Comparison of ENCODE assay signal across 22 cellular contexts in genomic region chr6:109071125-109071917, GRCh38. TPM values are rescaled to one million over a fixed set of nuclear protein-coding genes. Genes with fewer than 3 reads are reported as not detected.
DNase-seq lines count a peak whose midpoint lies in the region; ATAC-seq and TF ChIP-seq lines count a peak whose summit lies in the region.
"Had no signal": no experiment of that assay in that cellular context is flagged by ENCODE, and none has a peak within 500 bp of the region (broad histone marks: within the 10 kb centered on the region; RNA-seq: fewer than 3 reads in every experiment).

No MANE protein-coding gene starts in this region.

- H3K9me2 ChIP-seq in MM.1S (replicated peaks; ENCODE audit: insufficient read depth, low read length), result no peaks in the 10 kb centered on the region

- H3K36me3 ChIP-seq in CD8-positive, alpha-beta T cell (ENCODE audit: insufficient read depth, low read length), result no peaks in the 10 kb centered on the region
- no peaks in the 10 kb centered on the region for H3K36me3 ChIP-seq in MM.1S (replicated peaks; ENCODE audit: insufficient read depth, low read length)
- no peaks in the 10 kb centered on the region for H3K36me3 ChIP-seq in adipocyte (ENCODE audit: control insufficient read depth, insufficient read depth, low read length, severe bottlenecking)
- H3K36me3 ChIP-seq: lower lobe of right lung, prostate gland had no signal

- H3K27ac Mint-ChIP-seq in CD8-positive, alpha-beta T cell, result peak overlapping the region; percentile 56
- H3K27ac Mint-ChIP-seq in naive thymus-derived CD8-positive, alpha-beta T cell, result peak overlapping the region in 9 of 10 donors; percentile 38 to 85 (median 81)
- H3K27ac Mint-ChIP-seq: activated T-helper 2 cell treated with anti-CD3 and anti-CD28 coated beads, Interferon-gamma antibody, Interleukin-2, Interleukin-4, amounts not matched to agents 10 μg/mL and 5 μg/mL and 100 μg/mL, durations not matched to agents 14 hours and 24 hours and 36 hours; B cell; brain had no signal

- H3K9me3 ChIP-seq in CD8-positive, alpha-beta T cell (ENCODE audit: low read length), result no peaks in the 10 kb centered on the region
- H3K9me3 ChIP-seq in MM.1S (replicated peaks; ENCODE audit: insufficient read depth, low read length), result no peaks in the 10 kb centered on the region
- no peaks in the 10 kb centered on the region for H3K9me3 ChIP-seq in adipocyte (ENCODE audit: control insufficient read depth, low read length)
- H3K9me3 ChIP-seq: lower lobe of right lung, prostate gland had no signal

- peaks cover 93% of the 10 kb centered on the region for H3K79me2 ChIP-seq in MM.1S (ENCODE audit: low read length)

- H3K9me3 Mint-ChIP-seq in CD8-positive, alpha-beta T cell, result no peaks in the 10 kb centered on the region
- H3K9me3 Mint-ChIP-seq in naive thymus-derived CD8-positive, alpha-beta T cell, result no peaks in the 10 kb centered on the region
- H3K9me3 Mint-ChIP-seq: activated T-helper 2 cell treated with anti-CD3 and anti-CD28 coated beads, Interferon-gamma antibody, Interleukin-2, Interleukin-4, amounts not matched to agents 10 μg/mL and 5 μg/mL and 100 μg/mL, durations not matched to agents 14 hours and 24 hours and 36 hours; brain; IgD-negative memory B cell; naive B cell had no signal

- CTCF ChIA-PET in CD8-positive, alpha-beta T cell (lab: Charles Lee), result interaction anchor here (0.7 to 11.7 kb wide), 19 partner anchors 8 to 1622 kb away, joined by 3 to 184 read pairs (median 5); partner anchors contain the start of genes ARMC2, CEP57L1 and SESN1

- H3K27me3 Mint-ChIP-seq in CD8-positive, alpha-beta T cell (ENCODE audit: low read depth), result no peaks in the 10 kb centered on the region
- no peaks in the 10 kb centered on the region for H3K27me3 Mint-ChIP-seq in naive thymus-derived CD8-positive, alpha-beta T cell
- H3K27me3 Mint-ChIP-seq: B cell, brain, IgD-negative memory B cell, naive B cell had no signal

- H2AFZ ChIP-seq in MM.1S (ENCODE audit: low read length), result no peak overlapping the region

- no peaks in the 10 kb centered on the region for H3F3A ChIP-seq in MM.1S (ENCODE audit: insufficient read depth, low read length)

- peak overlapping the region; percentile 21 for H3K4me3 ChIP-seq in CD8-positive, alpha-beta T cell (ENCODE audit: low read depth, low read length)
- H3K4me3 ChIP-seq in MM.1S (ENCODE audit: low read length) (no peak overlapping the region), adipocyte (ENCODE audit: low read length) (no peak overlapping the region)
- H3K4me3 ChIP-seq: lower lobe of right lung, prostate gland had no signal

- H3K9ac ChIP-seq in MM.1S (ENCODE audit: low read length) (no peak overlapping the region), adipocyte (ENCODE audit: low read length) (peak overlapping the region; percentile 4)

- ATAC-seq in CD8-positive, alpha-beta T cell, result peak; percentile 31
- peak; percentile 47 to 59 for ATAC-seq in naive thymus-derived CD8-positive, alpha-beta T cell
- ATAC-seq in GM19328 (IDR thresholded peaks at IDR 0.05; ENCODE audit: unreplicated experiment), result no peak
- ATAC-seq: esophagus mucosa had no signal

- H3K4me1 Mint-ChIP-seq in CD8-positive, alpha-beta T cell (ENCODE audit: low read depth), result peaks cover 43% of the 10 kb centered on the region
- peaks cover 16 to 45% (median 32%) of the 10 kb centered on the region in 4 donors for H3K4me1 Mint-ChIP-seq in naive thymus-derived CD8-positive, alpha-beta T cell

- DNase-seq in CD8-positive, alpha-beta T cell, result no peak
- DNase-seq in MM.1S (no peak), adipocyte (ENCODE audit: low read depth) (no peak), NCI-H748 treated with DMSO at 0.1 percent for 48 hours (lab: John Stamatoyannopoulos, UW) (no peak), anterior cingulate cortex (lab: John Stamatoyannopoulos, UW) (no peak)
- DNase-seq in naive thymus-derived CD8-positive, alpha-beta T cell, result no peak
- no peak for DNase-seq in effector CD4-positive, alpha-beta T cell
- DNase-seq: activated CD4-positive, alpha-beta T cell treated with anti-CD3 and anti-CD28 coated beads for 4 hours; DMS 273 treated with DMSO at 0.1 percent for 48 hours; lower lobe of right lung; MV-4-11; naive B cell; NCI-H1930; SHP77; T-helper 9 cell had no signal

- H3K4me2 ChIP-seq in MM.1S (ENCODE audit: low read depth, low read length), result 0 out of 2 replicates have a peak overlapping the region, but pooled peaks have one; percentile 3

- no peak for TF ChIP-seq CTCF in CD8-positive, alpha-beta T cell (IDR thresholded peaks at IDR 0.05)
- TF ChIP-seq CTCF in MM.1S (IDR thresholded peaks at IDR 0.05; ENCODE audit: low read length), result no peak

- no peak overlapping the region for H3K27ac ChIP-seq in CD8-positive, alpha-beta T cell (ENCODE audit: low read depth, low read length)
- no peak overlapping the region for H3K27ac ChIP-seq in MM.1S (ENCODE audit: low read length)
- H3K27ac ChIP-seq: lower lobe of right lung, prostate gland had no signal

- H3K4me3 Mint-ChIP-seq in CD8-positive, alpha-beta T cell, result peak overlapping the region; percentile 71
- H3K4me3 Mint-ChIP-seq in naive thymus-derived CD8-positive, alpha-beta T cell, result peak overlapping the region; percentile 43 to 77 (median 60)
- H3K4me3 Mint-ChIP-seq: B cell, brain had no signal

- intact Hi-C loops in CD8-positive, alpha-beta T cell (cut with DNase I, micrococcal nuclease), result loop anchor here (5.0 kb wide), 2 partner anchors 64 to 514 kb away; no protein-coding TSS in a partner anchor

- H3K27me3 ChIP-seq in CD8-positive, alpha-beta T cell (ENCODE audit: insufficient read depth, low read length), result no peaks in the 10 kb centered on the region
- H3K27me3 ChIP-seq in MM.1S (replicated peaks; ENCODE audit: insufficient read depth, low read length), result no peaks in the 10 kb centered on the region
- H3K27me3 ChIP-seq in adipocyte (replicated peaks; ENCODE audit: control insufficient read depth, insufficient read depth, low read length), result no peaks in the 10 kb centered on the region

- peaks cover 23% of the 10 kb centered on the region for H3K4me1 ChIP-seq in CD8-positive, alpha-beta T cell (ENCODE audit: insufficient read depth, low read length)
- peaks cover 24% of the 10 kb centered on the region for H3K4me1 ChIP-seq in MM.1S (ENCODE audit: low read length)
- peaks cover 24% of the 10 kb centered on the region for H3K4me1 ChIP-seq in adipocyte (ENCODE audit: control insufficient read depth, insufficient read depth, low read length)
- H3K4me1 ChIP-seq: prostate gland had no signal

- POLR2A ChIA-PET in CD8-positive, alpha-beta T cell (lab: Charles Lee), result interaction anchor here (0.6 to 1.8 kb wide), 9 partner anchors 23 to 1450 kb away, joined by 3 to 13 read pairs (median 5); partner anchors contain the start of genes FOXO3 and SESN1
- POLR2A ChIA-PET in naive thymus-derived CD8-positive, alpha-beta T cell (lab: Charles Lee), result interaction anchor here (0.6 to 5.8 kb wide), 9 partner anchors 9 to 529 kb away, joined by 3 to 54 read pairs (median 6); partner anchors contain the start of genes ARMC2, CD164, CEP57L1 and SESN1

- no peaks in the 10 kb centered on the region for H4K20me1 ChIP-seq in MM.1S (ENCODE audit: insufficient read depth, low read length)

- H3K36me3 Mint-ChIP-seq in CD8-positive, alpha-beta T cell, result no peaks in the 10 kb centered on the region
- H3K36me3 Mint-ChIP-seq in naive thymus-derived CD8-positive, alpha-beta T cell, result no peaks in the 10 kb centered on the region
- H3K36me3 Mint-ChIP-seq: IgD-negative memory B cell, naive B cell had no signal

RNA-seq across cellular contexts. Expression of gene SESN1, which starts 23.3 kb away (rescaled TPM):
- 10 to 100 TPM; 53.5 to 56.4 TPM for total RNA-seq in CD8-positive, alpha-beta T cell
- total RNA-seq in naive thymus-derived CD8-positive, alpha-beta T cell, result 10 to 100 TPM; 35.0 to 38.3 TPM
- polyA plus RNA-seq in naive thymus-derived CD8-positive, alpha-beta T cell, result 10 to 100 TPM in 2 of 3 donors, 1 to 10 TPM in 1; 10.0 to 21.4 (median 19.4) TPM

RNA-seq across cellular contexts. Expression of gene CEP57L1, which starts 24.0 kb away (rescaled TPM):
- total RNA-seq in CD8-positive, alpha-beta T cell, result 1 to 10 TPM; 2.9 to 3.7 TPM
- 1 to 10 TPM; 7.0 to 8.3 TPM for total RNA-seq in naive thymus-derived CD8-positive, alpha-beta T cell
- 1 to 10 TPM; 5.4 to 9.5 (median 6.2) TPM for polyA plus RNA-seq in naive thymus-derived CD8-positive, alpha-beta T cell
